In genomic region chr11:21641839-21642238, GRCh38 we compare ENCODE assay signal across 26 cellular contexts.
"Had no signal": no experiment of that assay in that cellular context is flagged by ENCODE, and none has a peak within 500 bp of the region (broad histone marks: within the 10 kb centered on the region; RNA-seq: fewer than 3 reads in every experiment).

No MANE protein-coding gene starts in this region.

- H3K4me1 ChIP-seq: stomach, suprapubic skin, testis, thyroid gland, tibial artery, tibial nerve, transverse colon, upper lobe of left lung, upper lobe of right lung, uterus, vagina had no signal

- ATAC-seq: stimulated activated effector memory CD8-positive, alpha-beta T cell treated with anti-CD3 and anti-CD28 coated beads, Interleukin-12 subunit alpha, Interleukin-12 subunit beta, amount 100 ng/mL, for 72 hours; stimulated activated memory B cell treated with anti-CD40 and anti-IgM and Interleukin-4, amounts not matched to agents 10 μg/mL and 1 μg/mL and 100 μg/mL, for 72 hours; stimulated activated naive CD8-positive, alpha-beta T cell treated with anti-CD3 and anti-CD28 coated beads, Interleukin-15, amount 100 ng/mL, for 72 hours; stimulated activated naive CD8-positive, alpha-beta T cell treated with anti-CD3 and anti-CD28 coated beads, Interleukin-15, Interleukin-2, amounts not matched to agents 100 U/mL and 50 U/mL, for 24 hours; upper lobe of right lung had no signal

- H3K27me3 ChIP-seq: stomach, suprapubic skin, testis, thyroid gland, tibial artery, tibial nerve, transverse colon, upper lobe of left lung, upper lobe of right lung, uterus, vagina had no signal

- H3K36me3 ChIP-seq: stomach, suprapubic skin, thoracic aorta, thyroid gland, tibial artery, tibial nerve, transverse colon, upper lobe of left lung, upper lobe of right lung, uterus, vagina had no signal

- H3K9me3 ChIP-seq: suprapubic skin, testis, thoracic aorta, thyroid gland, tibial artery, upper lobe of left lung, upper lobe of right lung, uterus, vagina had no signal

- DNase-seq: stimulated activated CD4-positive, alpha-beta T cell treated with anti-CD3 and anti-CD28 coated beads, Interleukin-2, amount 100 ng/mL, for 48 hours; stimulated activated CD4-positive, alpha-beta T cell treated with anti-CD3 and anti-CD28 coated beads, Interleukin-4, amount 100 ng/mL, for 1 hour; stimulated activated CD4-positive, alpha-beta T cell treated with anti-CD3 and anti-CD28 coated beads, Interleukin-4, amount 100 ng/mL, for 24 hours; stimulated activated CD4-positive, alpha-beta T cell treated with anti-CD3 and anti-CD28 coated beads, Interleukin-4, amount 100 ng/mL, for 4 hours; stimulated activated CD8-positive, alpha-beta memory T cell treated with anti-CD3 and anti-CD28 coated beads, Interleukin-4, amount 100 ng/mL, for 48 hours; stimulated activated naive B cell treated with anti-CD40 and anti-IgM and Interleukin-4, amounts not matched to agents 10 μg/mL and 1 μg/mL and 100 μg/mL, for 72 hours; stimulated activated naive CD4-positive, alpha-beta T cell; stimulated activated naive CD4-positive, alpha-beta T cell treated with Interleukin-2 at 50 U/mL for 16 hours; stimulated activated naive CD8-positive, alpha-beta T cell treated with anti-CD3 and anti-CD28 coated beads, Interleukin-15, amount 100 ng/mL, for 72 hours; stimulated activated naive CD8-positive, alpha-beta T cell treated with anti-CD3 and anti-CD28 coated beads, Interleukin-15, Interleukin-2, amounts not matched to agents 100 U/mL and 50 U/mL, for 24 hours; stomach; substantia nigra; testis; thyroid gland; tibial artery; transverse colon; trophoblast cell; upper lobe of left lung; upper lobe of right lung; uterus had no signal

- H3K4me3 ChIP-seq: stomach, suprapubic skin, testis, thoracic aorta, thyroid gland, tibial artery, tibial nerve, transverse colon, upper lobe of left lung, upper lobe of right lung, uterus, vagina had no signal

- H3K27ac ChIP-seq: stomach, suprapubic skin, testis, thoracic aorta, thyroid gland, tibial artery, tibial nerve, transverse colon, upper lobe of left lung, upper lobe of right lung, uterus, vagina had no signal
